15 cellular contexts compared by ENCODE assay signal in the genomic region with DNA sequence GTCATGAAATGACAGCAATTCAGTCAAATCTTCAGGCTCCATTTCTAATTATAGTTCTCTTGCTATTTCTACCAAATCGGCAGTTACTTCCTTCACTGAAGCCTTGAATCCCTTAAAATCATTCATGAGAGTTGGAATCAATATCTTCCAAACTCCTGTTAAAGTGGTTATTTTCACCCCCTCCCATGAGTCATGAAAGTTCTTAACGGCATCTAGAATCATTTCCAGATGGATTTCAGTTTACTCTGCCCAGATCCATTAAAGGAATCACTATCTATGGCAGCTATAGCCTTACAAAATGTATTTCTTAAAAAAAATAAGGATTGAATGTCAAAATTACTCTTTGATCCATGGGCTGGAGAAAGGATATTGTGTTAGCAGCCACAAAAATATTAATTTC.
"Had no signal": no experiment of that assay in that cellular context is flagged by ENCODE, and none has a peak within 500 bp of the region (broad histone marks: within the 10 kb centered on the region; RNA-seq: fewer than 3 reads in every experiment).

No MANE protein-coding gene starts in this region.

- H3K79me2 ChIP-seq: parathyroid adenoma had no signal

- H3K4me3 ChIP-seq: adrenal gland, body of pancreas, right lobe of liver had no signal

- ATAC-seq: body of pancreas; left cardiac atrium; natural killer cell treated with Interleukin-12 subunit alpha and Interleukin-12 subunit beta and Interleukin-15 and Interleukin-18, amount 100 ng/mL, for 72 hours; right lobe of liver had no signal

- H3K27ac ChIP-seq: adrenal gland, body of pancreas, neutrophil, parathyroid adenoma, right lobe of liver, VCaP had no signal

- H3K9me3 ChIP-seq: adrenal gland, body of pancreas, neutrophil, right lobe of liver had no signal

- H3K9ac ChIP-seq: parathyroid adenoma had no signal

- H2AFZ ChIP-seq: parathyroid adenoma had no signal

- H3K4me1 ChIP-seq: adrenal gland, body of pancreas, parathyroid adenoma, right lobe of liver had no signal

- H3K27me3 ChIP-seq: adrenal gland, body of pancreas, neutrophil, right lobe of liver had no signal

- H3K36me3 ChIP-seq: adrenal gland, neutrophil, right lobe of liver had no signal

- DNase-seq: activated CD4-positive, alpha-beta T cell treated with anti-CD3 and anti-CD28 coated beads for 1 hour; activated CD4-positive, alpha-beta T cell treated with anti-CD3 and anti-CD28 coated beads, Interleukin-2, amount 50 U/mL, for 4 hours; activated gamma-delta T cell; adrenal gland; body of pancreas; caudate nucleus; left cardiac atrium; right lobe of liver; small intestine; stimulated activated CD4-positive, alpha-beta T cell treated with anti-CD3 and anti-CD28 coated beads, Interleukin-15, amount 100 ng/mL, for 24 hours; stimulated activated CD4-positive, alpha-beta T cell treated with anti-CD3 and anti-CD28 coated beads, Interleukin-2, amount 100 ng/mL, for 48 hours had no signal
